Comparison of ENCODE assay signal across 13 cellular contexts in the genomic region with DNA sequence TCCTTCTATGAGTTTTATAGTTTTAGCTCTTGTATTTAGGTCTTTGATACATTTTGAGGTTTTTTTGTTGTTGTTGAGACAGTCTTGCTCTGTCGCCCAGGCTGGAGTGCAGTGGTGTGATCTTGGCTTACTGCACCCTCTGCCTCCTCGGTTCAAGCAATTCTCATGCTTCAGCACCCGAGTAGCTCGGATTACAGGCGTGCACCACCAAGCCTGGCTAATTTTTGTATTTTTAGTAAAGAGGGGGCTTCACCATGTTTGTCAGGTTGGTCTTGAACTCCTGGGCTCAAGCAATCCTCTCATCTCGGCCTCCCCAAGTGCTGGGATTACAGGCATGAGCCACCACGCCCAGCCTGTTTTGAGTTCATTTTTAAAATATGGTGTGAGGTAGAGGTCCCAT. TPM values are rescaled to one million over a fixed set of nuclear protein-coding genes. Genes with fewer than 3 reads are reported as not detected.
DNase-seq lines count a peak whose midpoint lies in the region; ATAC-seq and TF ChIP-seq lines count a peak whose summit lies in the region.
"Had no signal": no experiment of that assay in that cellular context is flagged by ENCODE, and none has a peak within 500 bp of the region (broad histone marks: within the 10 kb centered on the region; RNA-seq: fewer than 3 reads in every experiment).

No MANE protein-coding gene starts in this region.

- no peak overlapping the region for H3K27ac ChIP-seq in CD4-positive, alpha-beta T cell (ENCODE audit: low read depth, low read length)
- H3K27ac ChIP-seq in ascending aorta: peak overlapping the region; percentile 50 to 59

- H3K27me3 ChIP-seq in CD4-positive, alpha-beta T cell (ENCODE audit: control insufficient read depth, insufficient read depth, low read length): no peaks in the 10 kb centered on the region
- H3K27me3 ChIP-seq in ascending aorta: no peaks in the 10 kb centered on the region

- H3K36me3 Mint-ChIP-seq in CD4-positive, alpha-beta T cell (ENCODE audit: low read depth): peaks cover 17% of the 10 kb centered on the region
- H3K36me3 Mint-ChIP-seq in HFFc6 (ENCODE audit: low read depth) (peaks cover 5% of the 10 kb centered on the region), natural killer cell (no peaks in the 10 kb centered on the region)

- H3K4me3 Mint-ChIP-seq in CD4-positive, alpha-beta T cell: peak overlapping the region; percentile 32
- H3K4me3 Mint-ChIP-seq in HFFc6 (peak overlapping the region; percentile 71), natural killer cell (peak overlapping the region; percentile 7)

- ATAC-seq in CD4-positive, alpha-beta T cell (ENCODE audit: poor library complexity): no peak
- ATAC-seq in natural killer cell (no peak), HG03378 (IDR thresholded peaks at IDR 0.05; ENCODE audit: unreplicated experiment) (no peak), HG02623 (IDR thresholded peaks at IDR 0.05; ENCODE audit: unreplicated experiment) (no peak)
- ATAC-seq: sciatic nerve had no signal

- peak overlapping the region; percentile 57 for H3K27ac Mint-ChIP-seq in CD4-positive, alpha-beta T cell
- H3K27ac Mint-ChIP-seq in HFFc6: peak overlapping the region; percentile 84
- peak overlapping the region; percentile 44 to 60 for H3K27ac Mint-ChIP-seq in natural killer cell

- peaks cover 64% of the 10 kb centered on the region for H3K4me1 Mint-ChIP-seq in CD4-positive, alpha-beta T cell (ENCODE audit: low read depth)
- H3K4me1 Mint-ChIP-seq in HFFc6 (ENCODE audit: low read depth) (peaks cover 51% of the 10 kb centered on the region), natural killer cell (peaks cover 35 to 52% of the 10 kb centered on the region in 2 donors)

- intact Hi-C loops in CD4-positive, alpha-beta T cell (cut with DNase I, micrococcal nuclease): loop anchor here in 1 of 2 experiments (5.0 kb wide), 1 partner anchor 35 kb away; no protein-coding TSS in a partner anchor
- intact Hi-C loops in ascending aorta (cut with DNase I): no loop called here
- intact Hi-C loops in natural killer cell (cut with micrococcal nuclease): no loop called here

- no peaks in the 10 kb centered on the region for H3K27me3 Mint-ChIP-seq in CD4-positive, alpha-beta T cell
- H3K27me3 Mint-ChIP-seq in HFFc6 (ENCODE audit: insufficient read depth): peaks cover 3% of the 10 kb centered on the region; the same call in 1 of the 2 replicates
- H3K27me3 Mint-ChIP-seq in natural killer cell (ENCODE audit: low read depth in 2 of 2): no peaks in the 10 kb centered on the region

- H3K36me3 ChIP-seq in ascending aorta: no peaks in the 10 kb centered on the region

- H3K4me1 ChIP-seq in ascending aorta: peaks cover 0 to 39% of the 10 kb centered on the region in 2 donors

- DNase-seq in CD4-positive, alpha-beta T cell: no peak
- DNase-seq in HFFc6 (no peak), ascending aorta (ENCODE audit: low spot score in 2 of 2) (no peak), natural killer cell (no peak), SK-N-DZ (ENCODE audit: low spot score) (no peak)
- DNase-seq in activated effector memory CD4-positive, alpha-beta T cell treated with Interleukin-2 at 50 U/mL for 16 hours: no peak
- DNase-seq: glutamatergic neuron, kidney glomerular epithelial cell, NCI-H1092 treated with DMSO at 0.1 percent for 48 hours, PC-3 had no signal

- no peaks in the 10 kb centered on the region for H3K9me3 Mint-ChIP-seq in CD4-positive, alpha-beta T cell
- H3K9me3 Mint-ChIP-seq in HFFc6 (no peaks in the 10 kb centered on the region), natural killer cell (no peaks in the 10 kb centered on the region)

- CTCF ChIA-PET in CD4-positive, alpha-beta T cell (lab: Charles Lee): no interaction called here

- POLR2A ChIA-PET in CD4-positive, alpha-beta T cell (lab: Charles Lee): interaction anchor here (0.8 to 2.7 kb wide), 3 partner anchors 11 to 46 kb away, joined by 3 to 24 read pairs (median 11); no protein-coding TSS in a partner anchor

- H3K4me3 ChIP-seq in ascending aorta: peak overlapping the region in 1 of 2 donors; percentile 5

- no peak for TF ChIP-seq CTCF in CD4-positive, alpha-beta T cell (IDR thresholded peaks at IDR 0.05)
- TF ChIP-seq CTCF in HFFc6 (IDR thresholded peaks at IDR 0.05) (no peak), ascending aorta (IDR thresholded peaks at IDR 0.05) (no peak), natural killer cell (IDR thresholded peaks at IDR 0.05) (no peak)

- no peaks in the 10 kb centered on the region for H3K9me3 ChIP-seq in CD4-positive, alpha-beta T cell (ENCODE audit: control insufficient read depth, low read length)
- no peaks in the 10 kb centered on the region for H3K9me3 ChIP-seq in ascending aorta

RNA-seq across cellular contexts. Expression of gene TENT4B, which starts 14.5 kb away (rescaled TPM):
- total RNA-seq in CD4-positive, alpha-beta T cell: 10 to 100 TPM; 32.9 to 35.0 TPM
- 10 to 100 TPM; 19.4 to 23.0 (median 21.6) TPM for total RNA-seq in HFFc6 (2021; fragmentation: NEBNext Ultra II Directional; extraction: Animal tissue kit (Norgen Biotek cat#: 25700))
- total RNA-seq in ascending aorta (38.1 TPM), natural killer cell (10 to 100 TPM; 37.5 to 48.7 (median 44.4) TPM)
- 8.1 and 8.7 TPM in 2 replicates for polyA plus RNA-seq in SK-N-DZ (2014; cell fraction: cytosol; rRNA removed)
- 6.9 and 8.7 TPM in 2 replicates for polyA plus RNA-seq in SK-N-DZ (2014; cell fraction: nucleus; rRNA removed)

Comparison
In these comparisons a context has a peak if more than half of its experiments do, and no peak if none do; other contexts are left out.
1. H3K4me3 Mint-ChIP-seq: peak in every context shown above with its lines; median percentile 71 in HFFc6; 32 in CD4-positive, alpha-beta T cell; 7 in natural killer cell.